8 cellular contexts compared by ENCODE assay signal in genomic region chr1:25895365-25895990, GRCh38. TPM values are rescaled to one million over a fixed set of nuclear protein-coding genes. Genes with fewer than 3 reads are reported as not detected.
DNase-seq lines count a peak whose midpoint lies in the region; ATAC-seq and TF ChIP-seq lines count a peak whose summit lies in the region.

No MANE protein-coding gene starts in this region.

- no peak overlapping the region for H3K4me3 Mint-ChIP-seq in chondrocyte (ENCODE audit: unreplicated experiment)

- peak; percentile 98 for TF ChIP-seq CTCF in BJ (IDR thresholded peaks at IDR 0.05; ENCODE audit: insufficient read depth, low read depth, low read length)
- peak; percentile 98 for TF ChIP-seq CTCF in chondrocyte (IDR thresholded peaks at IDR 0.05)

- no peaks in the 10 kb centered on the region for H3K27me3 ChIP-seq in BJ (ENCODE audit: control insufficient read depth, insufficient read depth, low read length)

- peaks cover 1% of the 10 kb centered on the region; the same call in 1 of the 2 replicates for H3K36me3 ChIP-seq in BJ (ENCODE audit: control insufficient read depth, insufficient read depth, low read length)

- peaks cover 54% of the 10 kb centered on the region for H3K4me1 Mint-ChIP-seq in chondrocyte (ENCODE audit: low read depth)

- CTCF ChIA-PET in BJ (lab: Yijun Ruan, JAX), result interaction anchor here (0.5 to 13.9 kb wide), 40 partner anchors 9 to 446 kb away, joined by 3 to 308 read pairs (median 5); partner anchors contain the start of genes EXTL1, PAFAH2, PAQR7 and STMN1

- H3K27ac Mint-ChIP-seq in chondrocyte (ENCODE audit: unreplicated experiment), result peak overlapping the region; percentile 82

- DNase-seq in BJ (ENCODE audit: low read depth), result peak; percentile 58
- DNase-seq in NCI-H748 (lab: John Stamatoyannopoulos, UW; ENCODE audit: unreplicated experiment), result peak; percentile 76
- peak; percentile 92 for DNase-seq in activated CD4-positive, alpha-beta T cell treated with anti-CD3 and anti-CD28 coated beads for 48 hours
- no peak for DNase-seq in chondrocyte (ENCODE audit: low spot score)
- peak; percentile 84 for DNase-seq in left lobe of liver (ENCODE audit: low spot score)
- peak; percentile 86 to 87 for DNase-seq in stimulated activated CD4-positive, alpha-beta T cell treated with anti-CD3 and anti-CD28 coated beads, Interleukin-2, amount 100 ng/mL, for 48 hours

- no peaks in the 10 kb centered on the region for H3K27me3 Mint-ChIP-seq in chondrocyte (ENCODE audit: low read depth)

- peaks cover 6% of the 10 kb centered on the region for H3K36me3 Mint-ChIP-seq in chondrocyte (ENCODE audit: low read depth)

- peak; percentile 82 for ATAC-seq in GM19351 (IDR thresholded peaks at IDR 0.05; ENCODE audit: unreplicated experiment)
- peak; percentile 68 for ATAC-seq in HG03565 (IDR thresholded peaks at IDR 0.05; ENCODE audit: unreplicated experiment)
- ATAC-seq in left lobe of liver, result peak; percentile 99

- no peaks in the 10 kb centered on the region for H3K9me3 Mint-ChIP-seq in chondrocyte (ENCODE audit: low read depth)

- H3K4me3 ChIP-seq in BJ (ENCODE audit: low read depth, low read length), result no peak overlapping the region

- POLR2A ChIA-PET in BJ (lab: Charles Lee), result interaction anchor here (1.0 to 1.8 kb wide), 2 partner anchors 18 to 102 kb away, joined by 5 to 12 read pairs; partner anchors contain the start of gene PAFAH2

RNA-seq across cellular contexts. Expression of gene STMN1, which starts 10.7 kb away (rescaled TPM):
- 57.1 and 80.5 TPM in 2 replicates for polyA plus RNA-seq in BJ (2011; rRNA removed)
- 10.9 and 12.1 TPM in 2 replicates for polyA minus RNA-seq in BJ (2011; rRNA and poly(A)+ RNA removed)
- total RNA-seq in chondrocyte (111 to 156 TPM (median 152 TPM) in 3 replicates), left lobe of liver (5.2 TPM)

RNA-seq across cellular contexts. Expression of gene PAQR7, which starts 20.0 kb away (rescaled TPM):
- polyA plus RNA-seq in BJ (2011; rRNA removed), result 10.5 and 12.6 TPM in 2 replicates
- polyA minus RNA-seq in BJ (2011; rRNA and poly(A)+ RNA removed), result 27.3 and 47.0 TPM in 2 replicates
- 13.4 to 15.1 TPM (median 14.5 TPM) in 3 replicates for total RNA-seq in chondrocyte
- total RNA-seq in left lobe of liver, result 5.1 TPM

RNA-seq across cellular contexts. Expression of gene AUNIP, which starts 36.2 kb away (rescaled TPM):
- polyA plus RNA-seq in BJ (2011; rRNA removed), result 1.4 and 2.8 TPM in 2 replicates
- 1.0 and 2.2 TPM in 2 replicates for polyA minus RNA-seq in BJ (2011; rRNA and poly(A)+ RNA removed)
- total RNA-seq in chondrocyte (0.80 to 2.9 TPM (median 1.2 TPM) in 3 replicates), left lobe of liver (not detected)

Comparison
In these comparisons a context has a peak if more than half of its experiments do, and no peak if none do; other contexts are left out.
1. RNA of gene STMN1, which starts 10.7 kb away (total RNA-seq): 111 to 156 TPM in chondrocyte; 5.2 TPM in left lobe of liver (single experiment); every median in the first group is over 10 times any median in the second.
2. Peak in every context shown above with its lines, with median percentiles within 50 percentile points of each other: ATAC-seq.